ENCODE assay signal across 24 cellular contexts in the genomic region with DNA sequence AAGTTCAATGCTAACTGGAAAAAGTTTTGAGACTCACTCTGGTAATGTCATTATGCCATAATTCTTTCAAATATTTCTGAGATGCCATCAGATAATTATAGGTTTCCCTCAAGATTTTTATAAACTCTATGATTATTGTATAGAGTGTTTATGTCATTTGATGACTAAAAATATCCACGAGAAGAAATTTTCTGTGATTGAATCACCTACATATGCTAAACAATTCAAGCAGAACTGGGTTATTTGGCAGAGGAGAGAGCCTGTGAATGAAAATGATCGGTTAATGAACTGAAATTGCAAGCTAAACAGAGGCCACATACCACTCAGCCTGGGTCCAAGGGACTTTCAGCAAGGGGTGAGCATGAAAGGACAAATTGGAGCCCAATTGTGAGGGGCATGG.
DNase-seq lines count a peak whose midpoint lies in the region; ATAC-seq and TF ChIP-seq lines count a peak whose summit lies in the region.
"Had no signal": no experiment of that assay in that cellular context is flagged by ENCODE, and none has a peak within 500 bp of the region (broad histone marks: within the 10 kb centered on the region; RNA-seq: fewer than 3 reads in every experiment).

No MANE protein-coding gene starts in this region.

- peak; percentile 43 for DNase-seq in HFFc6
- peak; percentile 67 for DNase-seq in amniotic stem cell (lab: John Stamatoyannopoulos, UW)
- DNase-seq in fibroblast of lung (ENCODE audit: low read depth in 2 of 2) = peak; percentile 56 to 63
- no peak for DNase-seq in pons (ENCODE audit: low spot score)
- no peak for DNase-seq in retina
- DNase-seq: 8988T; activated CD8-positive, alpha-beta memory T cell treated with anti-CD3 and anti-CD28 coated beads for 24 hours; activated T-cell treated with anti-CD3 and anti-CD28 coated beads, Interleukin-2, amount 50 U/mL, for 72 hours; DMS 273 treated with DMSO at 0.1 percent for 48 hours; dorsolateral prefrontal cortex; left ventricle myocardium superior; NCI-H1436 treated with DMSO at 0.1 percent for 48 hours; NCI-H82; Peyer's patch; T-helper 9 cell; uterus had no signal

- ATAC-seq in HG03460 (IDR thresholded peaks at IDR 0.05; ENCODE audit: unreplicated experiment) (no peak), HG03280 (IDR thresholded peaks at IDR 0.05; ENCODE audit: unreplicated experiment) (no peak)
- ATAC-seq: activated CD4-positive, CD25-positive, alpha-beta regulatory T cell treated with anti-CD3 and anti-CD28 coated beads, Interleukin-2, amount 50 U/mL, for 24 hours; activated T-cell treated with anti-CD3 and anti-CD28 coated beads, Interleukin-2, amount 50 U/mL, for 72 hours; left ventricle myocardium superior had no signal

- no peaks in the 10 kb centered on the region for H3K27me3 Mint-ChIP-seq in HFFc6 (ENCODE audit: insufficient read depth)

- H3K4me1 ChIP-seq in ACC112 (ENCODE audit: control insufficient read depth, insufficient read depth, low read length, unreplicated experiment) (peaks cover 28% of the 10 kb centered on the region), fibroblast of lung (ENCODE audit: control insufficient read depth, extremely low read depth, insufficient read depth, low read length) (peaks cover 12% of the 10 kb centered on the region)
- H3K4me1 ChIP-seq: breast epithelium, Peyer's patch, uterus had no signal

- no peaks in the 10 kb centered on the region for H3K9me3 Mint-ChIP-seq in HFFc6
- H3K9me3 Mint-ChIP-seq: activated naive CD4-positive, alpha-beta T cell treated with anti-CD3 and anti-CD28 coated beads, Interleukin-2, amount 50 U/mL, for 24 hours; activated T-cell treated with anti-CD3 and anti-CD28 coated beads, Interleukin-2, amount 50 U/mL, for 72 hours; neural crest cell had no signal

- no peaks in the 10 kb centered on the region for H4K20me1 ChIP-seq in fibroblast of lung (ENCODE audit: control insufficient read depth, extremely low read depth, insufficient read depth, low read length)

- no peaks in the 10 kb centered on the region for H3K27me3 ChIP-seq in ACC112 (ENCODE audit: insufficient read depth, low read length)
- H3K27me3 ChIP-seq in fibroblast of lung (ENCODE audit: control insufficient read depth, insufficient read depth, low read length) = no peaks in the 10 kb centered on the region
- H3K27me3 ChIP-seq: breast epithelium, dorsolateral prefrontal cortex, Peyer's patch, uterus had no signal

- H3K36me3 ChIP-seq in ACC112 (ENCODE audit: insufficient read depth, low read length) (no peaks in the 10 kb centered on the region), fibroblast of lung (ENCODE audit: control insufficient read depth, insufficient read depth, low read length) (no peaks in the 10 kb centered on the region)
- H3K36me3 ChIP-seq: breast epithelium, Peyer's patch, uterus had no signal

- peak overlapping the region; percentile 66 for H2AFZ ChIP-seq in ACC112 (ENCODE audit: low read length, unreplicated experiment)
- H2AFZ ChIP-seq in fibroblast of lung (ENCODE audit: low read length) = peak overlapping the region; percentile 11

- no peaks in the 10 kb centered on the region; the same call in 1 of the 2 replicates for H3K4me1 Mint-ChIP-seq in HFFc6 (ENCODE audit: low read depth)
- H3K4me1 Mint-ChIP-seq: activated naive CD4-positive, alpha-beta T cell treated with anti-CD3 and anti-CD28 coated beads, Interleukin-2, amount 50 U/mL, for 24 hours; neural crest cell had no signal

- H3K4me3 ChIP-seq in ACC112 (ENCODE audit: low read depth, low read length) = peak overlapping the region; percentile 49; the same call in 1 of the 2 replicates
- no peak overlapping the region for H3K4me3 ChIP-seq in fibroblast of lung (replicated peaks in 1 of 4; ENCODE audit: control extremely low read depth in 1 of 4, insufficient read depth in 1 of 4, low read depth in 3 of 4, low read length in 4 of 4)
- H3K4me3 ChIP-seq: breast epithelium, Peyer's patch, SK-N-MC, uterus had no signal

- H3K4me2 ChIP-seq in fibroblast of lung (ENCODE audit: extremely low read depth, insufficient read depth, low read length) = peak overlapping the region; percentile 78

- no peak overlapping the region for H3K27ac Mint-ChIP-seq in HFFc6
- H3K27ac Mint-ChIP-seq: activated naive CD4-positive, alpha-beta T cell treated with anti-CD3 and anti-CD28 coated beads, Interleukin-2, amount 50 U/mL, for 24 hours; activated T-cell treated with anti-CD3 and anti-CD28 coated beads, Interleukin-2, amount 50 U/mL, for 72 hours had no signal

- no peak overlapping the region for H3K4me3 Mint-ChIP-seq in HFFc6
- H3K4me3 Mint-ChIP-seq: activated naive CD4-positive, alpha-beta T cell treated with anti-CD3 and anti-CD28 coated beads, Interleukin-2, amount 50 U/mL, for 24 hours; activated T-cell treated with anti-CD3 and anti-CD28 coated beads, Interleukin-2, amount 50 U/mL, for 72 hours; neural crest cell had no signal

- H3K36me3 Mint-ChIP-seq in HFFc6 (ENCODE audit: low read depth) = no peaks in the 10 kb centered on the region
- H3K36me3 Mint-ChIP-seq: activated naive CD4-positive, alpha-beta T cell treated with anti-CD3 and anti-CD28 coated beads, Interleukin-2, amount 50 U/mL, for 24 hours had no signal

- H3K9ac ChIP-seq in fibroblast of lung (ENCODE audit: insufficient read depth, low read length) = no peak overlapping the region

- H3K9me3 ChIP-seq in fibroblast of lung (ENCODE audit: control insufficient read depth, insufficient read depth, low read depth, low read length) = no peaks in the 10 kb centered on the region
- H3K9me3 ChIP-seq: breast epithelium, Peyer's patch, uterus had no signal

- H3K27ac ChIP-seq in ACC112 (ENCODE audit: low read depth, low read length) (peak overlapping the region; percentile 43), fibroblast of lung (ENCODE audit: insufficient read depth, low read length) (peak overlapping the region; percentile 51)
- H3K27ac ChIP-seq: breast epithelium, dorsolateral prefrontal cortex, Peyer's patch, SK-N-MC, uterus had no signal

- TF ChIP-seq CTCF in HFFc6 (IDR thresholded peaks at IDR 0.05) = no peak
- TF ChIP-seq CTCF in fibroblast of lung (conservative IDR thresholded peaks at IDR 0.05 in 1 of 2, IDR thresholded peaks at IDR 0.05 in 1 of 2; ENCODE audit: low read depth in 1 of 2, low read length in 2 of 2) = no peak

- H3K79me2 ChIP-seq in ACC112 (ENCODE audit: control insufficient read depth, insufficient read depth, low read length, unreplicated experiment) = no peaks in the 10 kb centered on the region
- H3K79me2 ChIP-seq in fibroblast of lung (ENCODE audit: control insufficient read depth, insufficient read depth, low read length) = no peaks in the 10 kb centered on the region

Comparison
In these comparisons a context has a peak if more than half of its experiments do, and no peak if none do; other contexts are left out.
1. DNase-seq: peak in HFFc6 (single experiment), amniotic stem cell (single experiment) and fibroblast of lung (2 of 2); none in pons (single experiment) and retina (single experiment).